ENCODE assay signal across 17 cellular contexts in the genomic region with DNA sequence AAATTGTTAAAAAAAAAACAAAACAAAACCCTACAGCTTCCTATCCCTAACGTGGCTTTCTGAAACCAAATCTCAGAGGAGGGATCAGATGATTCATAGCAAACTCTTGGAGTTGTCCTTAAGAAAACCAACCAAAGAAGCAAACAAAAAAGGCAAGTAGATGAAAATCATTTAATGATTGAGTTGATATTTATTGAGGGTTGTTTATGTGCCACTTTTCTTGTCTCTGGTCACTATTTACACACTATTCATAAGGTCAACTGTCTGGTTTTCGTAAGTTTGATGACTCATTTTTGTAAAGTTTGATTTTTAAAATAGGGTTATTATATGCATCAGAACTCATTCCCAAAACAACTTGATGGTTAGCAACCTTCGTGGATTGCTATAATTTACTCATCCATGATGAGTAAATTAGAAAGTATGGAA.
DNase-seq lines count a peak whose midpoint lies in the region; ATAC-seq and TF ChIP-seq lines count a peak whose summit lies in the region.
"Had no signal": no experiment of that assay in that cellular context is flagged by ENCODE, and none has a peak within 500 bp of the region (broad histone marks: within the 10 kb centered on the region; RNA-seq: fewer than 3 reads in every experiment).

No MANE protein-coding gene starts in this region.

- H3K18ac ChIP-seq in mesendoderm (ENCODE audit: low read length): no peak overlapping the region

- ATAC-seq in Right ventricle myocardium inferior (peak; percentile 26), HG03025 (IDR thresholded peaks at IDR 0.05; ENCODE audit: low FRiP score, unreplicated experiment) (no peak)
- ATAC-seq: HepG2, T-cell had no signal

- no peak overlapping the region for H3K27ac ChIP-seq in mesendoderm (ENCODE audit: low read depth, low read length)

- H3K4me3 ChIP-seq in cardiac fibroblast (replicated peaks in 1 of 2; ENCODE audit: low read depth in 2 of 2, low read length in 2 of 2): no peak overlapping the region
- H3K4me3 ChIP-seq in mesendoderm (ENCODE audit: low read length): no peak overlapping the region
- no peak overlapping the region for H3K4me3 ChIP-seq in Caco-2 (ENCODE audit: low read depth, low read length)

- H2BK120ac ChIP-seq in mesendoderm (ENCODE audit: low read depth, low read length): no peak overlapping the region

- CTCF ChIA-PET in Caco-2 (lab: Charles Lee): no interaction called here

- intact Hi-C loops in Right ventricle myocardium inferior (cut with DNase I): no loop called here
- intact Hi-C loops in cardiac septum (cut with DNase I): no loop called here
- intact Hi-C loops in Caco-2 (cut with micrococcal nuclease; ENCODE audit: unreplicated experiment): no loop called here

- H3K79me1 ChIP-seq in mesendoderm (ENCODE audit: low read length): no peaks in the 10 kb centered on the region

- DNase-seq in Right ventricle myocardium inferior (ENCODE audit: missing footprints) (no peak), cardiac septum (ENCODE audit: low spot score) (no peak), cardiac fibroblast (ENCODE audit: low read depth in 2 of 2) (peak; percentile 20 to 59), iris pigment epithelial cell (ENCODE audit: low read depth) (peak; percentile 10), mesendoderm (no peak), Caco-2 (no peak), T-helper 2 cell (no peak)
- DNase-seq: activated CD4-positive, alpha-beta T cell treated with anti-CD3 and anti-CD28 coated beads for 48 hours; activated naive CD8-positive, alpha-beta T cell treated with anti-CD3 and anti-CD28 coated beads for 36 hours; DMS 273 treated with DMSO at 0.1 percent for 48 hours; HFFc6; NCI-H1417 treated with DMSO at 0.1 percent for 48 hours; SHP77; T-cell had no signal

- no peaks in the 10 kb centered on the region for H3K4me1 ChIP-seq in mesendoderm (ENCODE audit: control insufficient read depth, low read depth, low read length)
- H3K4me1 ChIP-seq in Caco-2: peaks cover 19% of the 10 kb centered on the region

- no TSS peak for BruUV-seq in Caco-2 (replicated peaks; lab: Mats Ljungman, UMichigan)

- H3K4me1 Mint-ChIP-seq in Caco-2 (ENCODE audit: low read depth, unreplicated experiment): peaks cover 24% of the 10 kb centered on the region
- H3K4me1 Mint-ChIP-seq: activated naive CD8-positive, alpha-beta T cell treated with anti-CD3 and anti-CD28 coated beads for 36 hours; CD14-positive monocyte; T-cell had no signal

- H3K27me3 ChIP-seq in mesendoderm (ENCODE audit: insufficient read depth, low read length, poor library complexity) (no peaks in the 10 kb centered on the region), Caco-2 (replicated peaks; ENCODE audit: control insufficient read depth, insufficient read depth, low read length) (no peaks in the 10 kb centered on the region)

- H3K79me2 ChIP-seq in mesendoderm (ENCODE audit: control insufficient read depth, insufficient read depth, low read length): no peaks in the 10 kb centered on the region

- H2BK15ac ChIP-seq in mesendoderm (replicated peaks; ENCODE audit: low read depth): no peak overlapping the region

- no peak overlapping the region for H3K9ac ChIP-seq in mesendoderm (ENCODE audit: low read length)

- H3K27me3 Mint-ChIP-seq in Caco-2 (ENCODE audit: insufficient read depth, unreplicated experiment): no peaks in the 10 kb centered on the region
- H3K27me3 Mint-ChIP-seq: activated naive CD8-positive, alpha-beta T cell treated with anti-CD3 and anti-CD28 coated beads for 36 hours had no signal

- no peak overlapping the region for H2BK5ac ChIP-seq in mesendoderm (ENCODE audit: low read length)

- no peak overlapping the region for H3K4ac ChIP-seq in mesendoderm (ENCODE audit: low read depth, low read length)

- TF ChIP-seq CTCF in cardiac fibroblast (IDR thresholded peaks at IDR 0.05; ENCODE audit: low read depth, low read length) (no peak), Caco-2 (IDR thresholded peaks at IDR 0.05; ENCODE audit: insufficient read depth in 1 of 2, low read depth in 1 of 2, low read length in 1 of 2, severe bottlenecking in 1 of 2, unreplicated experiment in 1 of 2) (no peak)

- H2AK5ac ChIP-seq in mesendoderm (ENCODE audit: low read length): no peak overlapping the region

- no peak overlapping the region for H4K5ac ChIP-seq in mesendoderm (ENCODE audit: low read length)

- no peak overlapping the region for H3K4me2 ChIP-seq in mesendoderm (ENCODE audit: low read length)

- H3K36me3 Mint-ChIP-seq in Caco-2 (ENCODE audit: insufficient read depth, unreplicated experiment): no peaks in the 10 kb centered on the region
- H3K36me3 Mint-ChIP-seq: activated naive CD8-positive, alpha-beta T cell treated with anti-CD3 and anti-CD28 coated beads for 36 hours; CD14-positive monocyte; T-cell had no signal

- POLR2A ChIA-PET in Caco-2 (lab: Charles Lee): no interaction called here

- no peak overlapping the region for H3K27ac Mint-ChIP-seq in Caco-2 (ENCODE audit: unreplicated experiment)
- H3K27ac Mint-ChIP-seq: activated naive CD8-positive, alpha-beta T cell treated with anti-CD3 and anti-CD28 coated beads for 36 hours; CD14-positive monocyte; HFFc6; T-cell had no signal

- peaks cover 11% of the 10 kb centered on the region for H3K9me3 Mint-ChIP-seq in Caco-2 (ENCODE audit: unreplicated experiment)
- H3K9me3 Mint-ChIP-seq: activated naive CD8-positive, alpha-beta T cell treated with anti-CD3 and anti-CD28 coated beads for 36 hours; T-cell had no signal

- H4K8ac ChIP-seq in mesendoderm (ENCODE audit: low read depth, low read length): no peak overlapping the region

- H3K23ac ChIP-seq in mesendoderm (ENCODE audit: low read length): no peak overlapping the region

- WGBS in mesendoderm (ENCODE audit: extremely low coverage, insufficient coverage, low lambda C conversion rate): no CpG with 5 or more reads among the region's 3 CpGs

- H3K9me3 ChIP-seq in Caco-2: no peaks in the 10 kb centered on the region

- no peak overlapping the region for H3K56ac ChIP-seq in mesendoderm (ENCODE audit: low read length)

- H3K36me3 ChIP-seq in mesendoderm (ENCODE audit: control insufficient read depth, insufficient read depth, low read length) (no peaks in the 10 kb centered on the region), Caco-2 (ENCODE audit: control insufficient read depth, insufficient read depth, low read length) (no peaks in the 10 kb centered on the region)

- no peak overlapping the region for H3K4me3 Mint-ChIP-seq in Caco-2 (ENCODE audit: unreplicated experiment)
- H3K4me3 Mint-ChIP-seq: activated naive CD8-positive, alpha-beta T cell treated with anti-CD3 and anti-CD28 coated beads for 36 hours; CD14-positive monocyte; HFFc6; T-cell had no signal

Comparison
In these comparisons a context has a peak if more than half of its experiments do, and no peak if none do; other contexts are left out.
1. DNase-seq: peak in cardiac fibroblast (2 of 2) and iris pigment epithelial cell (single experiment); none in Right ventricle myocardium inferior (single experiment), cardiac septum (single experiment), mesendoderm (single experiment), Caco-2 (0 of 2) and T-helper 2 cell (0 of 5).